ENCODE assay signal across 10 cellular contexts in genomic region chr21:46100426-46100825, GRCh38. TPM values are rescaled to one million over a fixed set of nuclear protein-coding genes. Genes with fewer than 3 reads are reported as not detected.
DNase-seq lines count a peak whose midpoint lies in the region; ATAC-seq and TF ChIP-seq lines count a peak whose summit lies in the region.
"Had no signal": no experiment of that assay in that cellular context is flagged by ENCODE, and none has a peak within 500 bp of the region (broad histone marks: within the 10 kb centered on the region; RNA-seq: fewer than 3 reads in every experiment).

No MANE protein-coding gene starts in this region.

- H3K36me3 ChIP-seq in right atrium auricular region (no peaks in the 10 kb centered on the region), muscle layer of duodenum (ENCODE audit: control insufficient read depth in 1 of 2, insufficient read depth in 2 of 2, low read length in 2 of 2) (peaks cover 0 to 4% of the 10 kb centered on the region in 2 donors), vagina (no peaks in the 10 kb centered on the region), thyroid gland (no peaks in the 10 kb centered on the region), prostate gland (no peaks in the 10 kb centered on the region)

- H3K27ac ChIP-seq in right atrium auricular region = no peak overlapping the region
- no peak overlapping the region for H3K27ac ChIP-seq in muscle layer of duodenum (ENCODE audit: low read length)
- H3K27ac ChIP-seq in vagina = peak overlapping the region; percentile 98
- H3K27ac ChIP-seq in thyroid gland = no peak overlapping the region
- no peak overlapping the region for H3K27ac ChIP-seq in prostate gland

- TF ChIP-seq CTCF in right atrium auricular region (IDR thresholded peaks at IDR 0.05) = no peak
- no peak for TF ChIP-seq CTCF in cardiac fibroblast (IDR thresholded peaks at IDR 0.05; ENCODE audit: low read depth, low read length)
- no peak for TF ChIP-seq CTCF in vagina (IDR thresholded peaks at IDR 0.05)
- TF ChIP-seq CTCF in thyroid gland (IDR thresholded peaks at IDR 0.05) = no peak
- TF ChIP-seq CTCF in prostate gland (IDR thresholded peaks at IDR 0.05) = no peak

- ATAC-seq in Right ventricle myocardium superior (ENCODE audit: poor library complexity) (no peak), HG03378 (IDR thresholded peaks at IDR 0.05; ENCODE audit: unreplicated experiment) (no peak)

- DNase-seq in right atrium auricular region (ENCODE audit: low spot score) = peak; percentile 57
- no peak for DNase-seq in Right ventricle myocardium superior
- peak; percentile 55 to 74 for DNase-seq in cardiac fibroblast (ENCODE audit: low read depth in 2 of 2)
- DNase-seq in vagina (ENCODE audit: extremely low spot score in 2 of 2) = peak; percentile 61 to 76
- DNase-seq in thyroid gland = no peak
- no peak for DNase-seq in prostate gland (ENCODE audit: low spot score)
- DNase-seq: activated B cell treated with CpG ODN at 0.5 μM for 24 hours, hippocampal formation had no signal

- H3K27me3 ChIP-seq in right atrium auricular region = no peaks in the 10 kb centered on the region
- H3K27me3 ChIP-seq in muscle layer of duodenum (ENCODE audit: low read depth, low read length) = no peaks in the 10 kb centered on the region
- H3K27me3 ChIP-seq in vagina = no peaks in the 10 kb centered on the region
- H3K27me3 ChIP-seq in thyroid gland = no peaks in the 10 kb centered on the region
- no peaks in the 10 kb centered on the region for H3K27me3 ChIP-seq in prostate gland (replicated peaks; ENCODE audit: insufficient read depth)

- H3K9me3 ChIP-seq in right atrium auricular region = peaks cover 0 to 15% of the 10 kb centered on the region in 2 donors
- H3K9me3 ChIP-seq in muscle layer of duodenum (ENCODE audit: control insufficient read depth in 1 of 2, low read length in 2 of 2) = peaks cover 0 to 5% of the 10 kb centered on the region in 2 donors
- H3K9me3 ChIP-seq in vagina = no peaks in the 10 kb centered on the region
- no peaks in the 10 kb centered on the region for H3K9me3 ChIP-seq in thyroid gland
- no peaks in the 10 kb centered on the region for H3K9me3 ChIP-seq in prostate gland

- H3K4me1 ChIP-seq in right atrium auricular region = peaks cover 0 to 6% of the 10 kb centered on the region in 2 donors
- peaks cover 3 to 4% of the 10 kb centered on the region in 2 donors for H3K4me1 ChIP-seq in muscle layer of duodenum (ENCODE audit: control insufficient read depth in 1 of 2, insufficient read depth in 2 of 2, low read length in 2 of 2)
- peaks cover 34% of the 10 kb centered on the region for H3K4me1 ChIP-seq in vagina
- peaks cover 0 to 11% of the 10 kb centered on the region in 2 donors for H3K4me1 ChIP-seq in thyroid gland
- H3K4me1 ChIP-seq in prostate gland (replicated peaks) = no peaks in the 10 kb centered on the region

- TF ChIP-seq POLR2A in vagina (IDR thresholded peaks at IDR 0.05) (no peak), thyroid gland (IDR thresholded peaks at IDR 0.05) (no peak), prostate gland (IDR thresholded peaks at IDR 0.05) (no peak)

- intact Hi-C loops in Right ventricle myocardium superior (cut with DNase I) = loop anchor here (2.0 kb wide), 1 partner anchor 128 kb away; no protein-coding TSS in a partner anchor
- intact Hi-C loops in vagina (cut with DNase I) = no loop called here
- intact Hi-C loops in thyroid gland (cut with DNase I) = no loop called here
- intact Hi-C loops in prostate gland (cut with DNase I) = no loop called here

- 81 to 89% methylated on average over 7 of the region's 7 CpGs for WGBS in thyroid gland, 2 donors
- 62% methylated on average over 7 of the region's 7 CpGs for WGBS in prostate gland

- H3K4me3 ChIP-seq in right atrium auricular region = peak overlapping the region in 1 of 2 donors; percentile 88
- peak overlapping the region; percentile 75 to 82 for H3K4me3 ChIP-seq in cardiac fibroblast (replicated peaks in 1 of 2; ENCODE audit: low read depth in 2 of 2, low read length in 2 of 2)
- H3K4me3 ChIP-seq in muscle layer of duodenum (ENCODE audit: low read depth in 1 of 2, low read length in 2 of 2) = peak overlapping the region; percentile 12 to 82
- H3K4me3 ChIP-seq in vagina = peak overlapping the region; percentile 18 to 72
- no peak overlapping the region for H3K4me3 ChIP-seq in thyroid gland (replicated peaks in 1 of 3)
- H3K4me3 ChIP-seq in prostate gland = no peak overlapping the region

RNA-seq across cellular contexts. Expression of gene COL6A2, which starts 2.5 kb away (rescaled TPM):
- total RNA-seq in right atrium auricular region = 100 to 1,000 TPM; 249 to 252 TPM
- 191 TPM for total RNA-seq in Right ventricle myocardium superior
- total RNA-seq in vagina = 535 TPM
- 100 to 1,000 TPM in 3 of 4 donors, 10 to 100 TPM in 1; 79.4 to 191 (median 172) TPM for total RNA-seq in thyroid gland
- 100 to 1,000 TPM; 198 to 474 TPM for total RNA-seq in prostate gland

RNA-seq across cellular contexts. Expression of gene FTCD, which starts 55.0 kb away (rescaled TPM):
- total RNA-seq in right atrium auricular region (under 1 TPM in 1 of 2 donors, not detected in 1; 0.24 TPM), Right ventricle myocardium superior (1.9 TPM), vagina (not detected), thyroid gland (1 to 10 TPM in 1 of 4 donors, under 1 TPM in 2, not detected in 1; 0.78 to 1.2 (median 0.94) TPM), prostate gland (10 to 100 TPM in 1 of 2 donors, 1 to 10 TPM in 1; 1.4 to 19.0 TPM)

Comparison
In these comparisons a context has a peak if more than half of its experiments do, and no peak if none do; other contexts are left out.
1. DNase-seq: peak in right atrium auricular region (single experiment), cardiac fibroblast (2 of 2) and vagina (2 of 2); none in Right ventricle myocardium superior (single experiment), thyroid gland (0 of 2) and prostate gland (single experiment).
2. H3K4me3 ChIP-seq: peak in cardiac fibroblast (2 of 2), muscle layer of duodenum (2 of 2) and vagina (2 of 2); none in thyroid gland (0 of 3) and prostate gland (0 of 2).